2 cellular contexts compared by ENCODE assay signal in the genomic region with DNA sequence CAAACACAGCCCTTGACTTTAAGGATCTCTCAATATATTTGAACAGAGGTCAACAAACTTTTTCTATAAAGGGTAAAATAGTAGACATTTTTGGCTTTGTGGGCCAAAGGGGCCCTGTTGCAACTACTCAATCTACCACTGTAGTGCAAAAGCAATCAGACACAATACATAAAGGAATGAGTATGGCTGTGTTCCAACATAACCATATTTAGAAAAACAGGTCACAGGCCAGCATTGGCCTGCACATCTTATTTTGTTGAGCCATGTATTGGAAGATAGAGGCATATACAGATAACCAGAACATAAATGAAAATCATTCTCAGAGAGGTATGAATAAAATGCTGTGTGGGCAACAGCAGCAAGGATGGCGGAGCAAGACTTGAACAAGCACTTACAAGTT.
TF ChIP-seq lines count a peak whose summit lies in the region.

No MANE protein-coding gene starts in this region.

TF ChIP-seq in IMR-90, 13 proteins besides CTCF, POLR2A, EP300 and RAD21:
- no peak for TF ChIP-seq ELK1 (IDR thresholded peaks at IDR 0.05; ENCODE audit: borderline replicate concordance, low read depth, low read length)
- TF ChIP-seq BHLHE40 (IDR thresholded peaks at IDR 0.05; ENCODE audit: low read depth, low read length) = no peak
- TF ChIP-seq, protein P1, sequence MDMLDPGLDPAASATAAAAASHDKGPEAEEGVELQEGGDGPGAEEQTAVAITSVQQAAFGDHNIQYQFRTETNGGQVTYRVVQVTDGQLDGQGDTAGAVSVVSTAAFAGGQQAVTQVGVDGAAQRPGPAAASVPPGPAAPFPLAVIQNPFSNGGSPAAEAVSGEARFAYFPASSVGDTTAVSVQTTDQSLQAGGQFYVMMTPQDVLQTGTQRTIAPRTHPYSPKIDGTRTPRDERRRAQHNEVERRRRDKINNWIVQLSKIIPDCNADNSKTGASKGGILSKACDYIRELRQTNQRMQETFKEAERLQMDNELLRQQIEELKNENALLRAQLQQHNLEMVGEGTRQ (IDR thresholded peaks at IDR 0.05; ENCODE audit: low read depth, low read length) = no peak
- no peak for TF ChIP-seq FOS (IDR thresholded peaks at IDR 0.05; ENCODE audit: low read depth, low read length)
- TF ChIP-seq MAZ (IDR thresholded peaks at IDR 0.05; ENCODE audit: borderline replicate concordance, low read depth, low read length) = no peak
- no peak for TF ChIP-seq MAFK (IDR thresholded peaks at IDR 0.05; ENCODE audit: low read depth, low read length)
- TF ChIP-seq CHD1 (IDR thresholded peaks at IDR 0.05; ENCODE audit: low read depth, low read length) = no peak

TF ChIP-seq in endothelial cell of umbilical vein, 7 proteins besides CTCF, POLR2A, EP300 and RAD21:
- TF ChIP-seq, protein P2, sequence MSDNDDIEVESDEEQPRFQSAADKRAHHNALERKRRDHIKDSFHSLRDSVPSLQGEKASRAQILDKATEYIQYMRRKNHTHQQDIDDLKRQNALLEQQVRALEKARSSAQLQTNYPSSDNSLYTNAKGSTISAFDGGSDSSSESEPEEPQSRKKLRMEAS (IDR thresholded peaks at IDR 0.05; ENCODE audit: insufficient read depth, insufficient read length) = no peak
- TF ChIP-seq MYC (IDR thresholded peaks at IDR 0.05; ENCODE audit: low read depth, low read length) = no peak
- TF ChIP-seq GATA2 (IDR thresholded peaks at IDR 0.05; ENCODE audit: insufficient read depth, insufficient read length, low read depth, low read length) = no peak
- TF ChIP-seq POLR2AphosphoS5 (IDR thresholded peaks at IDR 0.05; ENCODE audit: insufficient read depth, low read depth, low read length) = no peak
